Comparison of ENCODE assay signal across 27 cellular contexts in the genomic region with DNA sequence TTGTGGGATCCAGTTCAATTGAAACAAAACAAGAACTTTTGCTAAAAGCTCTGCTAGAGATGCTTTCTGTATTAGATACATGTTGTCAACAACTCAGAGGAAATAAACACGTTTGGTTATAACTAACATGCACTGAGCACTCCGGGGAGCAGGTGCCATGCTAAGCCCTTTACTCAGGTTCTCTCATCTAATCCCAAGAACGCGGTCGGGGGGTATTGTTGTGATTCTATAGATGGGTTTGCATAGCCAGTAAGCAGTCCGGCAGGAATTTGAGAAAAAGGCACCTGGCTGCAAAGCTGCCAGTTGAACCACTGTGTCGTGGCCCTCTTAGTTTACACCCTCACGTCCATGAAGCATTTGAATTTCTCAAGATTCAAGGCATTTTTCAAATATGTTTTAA. TPM values are rescaled to one million over a fixed set of nuclear protein-coding genes. Genes with fewer than 3 reads are reported as not detected.
"Had no signal": no experiment of that assay in that cellular context is flagged by ENCODE, and none has a peak within 500 bp of the region (broad histone marks: within the 10 kb centered on the region; RNA-seq: fewer than 3 reads in every experiment).

No MANE protein-coding gene starts in this region.

- DNase-seq: activated CD4-positive, alpha-beta T cell treated with anti-CD3 and anti-CD28 coated beads for 4 hours; activated CD8-positive, alpha-beta memory T cell treated with anti-CD3 and anti-CD28 coated beads, Interleukin-2, amount 50 U/mL, for 4 hours; activated CD8-positive, alpha-beta T cell treated with anti-CD3 and anti-CD28 coated beads for 36 hours; activated gamma-delta T cell treated with Interleukin-2 at 50 U/mL for 16 hours; activated naive CD4-positive, alpha-beta T cell treated with anti-CD3 and anti-CD28 coated beads, Interleukin-2, amount 10 ng/mL, durations not matched to agents 7 days and 5 days; activated naive CD8-positive, alpha-beta T cell treated with anti-CD3 and anti-CD28 coated beads for 36 hours; activated T-cell treated with anti-CD3 and anti-CD28 coated beads, Interleukin-2, amount 50 U/mL, for 72 hours; brain microvascular endothelial cell; KBM-7; NCI-H1092; NCI-H1417; NCI-H1694 treated with DMSO at 0.1 percent for 48 hours; NCI-H2081; NCI-H2171 treated with DMSO at 0.1 percent for 48 hours; NCI-H226; RPMI8226; T-cell; T-helper 2 cell had no signal

- ATAC-seq: activated CD8-positive, alpha-beta T cell treated with anti-CD3 and anti-CD28 coated beads for 36 hours; activated T-cell treated with anti-CD3 and anti-CD28 coated beads, Interleukin-2, amount 50 U/mL, for 72 hours; Panc1; Right ventricle myocardium inferior; T-cell had no signal

- H3K27ac ChIP-seq: brain microvascular endothelial cell, cardiac muscle cell, SK-N-MC, VCaP had no signal

- H3K4me3 ChIP-seq: cardiac muscle cell, SK-N-MC had no signal

- H3K36me3 ChIP-seq: brain microvascular endothelial cell, cardiac muscle cell had no signal

- H3K27me3 ChIP-seq: brain microvascular endothelial cell had no signal

RNA-seq across cellular contexts. Expression of a gene that starts 24.3 kb away (rescaled TPM):
- total RNA-seq: activated CD8-positive, alpha-beta T cell treated with anti-CD3 and anti-CD28 coated beads for 36 hours; activated naive CD8-positive, alpha-beta T cell treated with anti-CD3 and anti-CD28 coated beads for 36 hours; activated T-cell treated with anti-CD3 and anti-CD28 coated beads, Interleukin-2, amount 50 U/mL, for 72 hours; activated T-helper 2 cell treated with anti-CD3 and anti-CD28 coated beads, Interferon-gamma antibody, Interleukin-2, Interleukin-4, amounts not matched to agents 10 μg/mL and 5 μg/mL and 100 μg/mL, durations not matched to agents 14 hours and 24 hours and 36 hours; cardiac muscle cell; LHCN-M2; M059J; OCI-LY7; Right ventricle myocardium inferior; T-cell had no signal
